ENCODE assay signal across 27 cellular contexts in genomic region chr15:62925875-62926274, GRCh38.
"Had no signal": no experiment of that assay in that cellular context is flagged by ENCODE, and none has a peak within 500 bp of the region (broad histone marks: within the 10 kb centered on the region; RNA-seq: fewer than 3 reads in every experiment).

No MANE protein-coding gene starts in this region.

- H3K4me1 ChIP-seq: body of pancreas had no signal

- FAIRE-seq: colon had no signal

- H3K9me3 Mint-ChIP-seq: activated CD4-positive, alpha-beta memory T cell treated with anti-CD3 and anti-CD28 coated beads for 36 hours; activated CD4-positive, alpha-beta T cell treated with anti-CD3 and anti-CD28 coated beads, Interleukin-2, amount 10 ng/mL, durations not matched to agents 24 days and 14 days; activated T-cell treated with anti-CD3 and anti-CD28 coated beads, Interleukin-2, amount 50 U/mL, for 4 hours; activated T-helper 17 cell treated with anti-CD3 and anti-CD28 coated beads, Interleukin-2, amount 50 U/mL, for 72 hours; effector memory CD8-positive, alpha-beta T cell had no signal

- H3K27me3 ChIP-seq: body of pancreas, esophagus muscularis mucosa, foreskin keratinocyte, gastrocnemius medialis had no signal

- H3K4me3 Mint-ChIP-seq: activated CD4-positive, alpha-beta memory T cell treated with anti-CD3 and anti-CD28 coated beads for 36 hours; activated CD4-positive, alpha-beta T cell treated with anti-CD3 and anti-CD28 coated beads for 36 hours; activated CD4-positive, alpha-beta T cell treated with anti-CD3 and anti-CD28 coated beads, Interleukin-2, amount 10 ng/mL, durations not matched to agents 24 days and 14 days; activated CD8-positive, alpha-beta T cell treated with anti-CD3 and anti-CD28 coated beads, Interleukin-2, amount 10 ng/mL, durations not matched to agents 7 days and 5 days; activated naive CD8-positive, alpha-beta T cell; activated T-cell treated with anti-CD3 and anti-CD28 coated beads, Interleukin-2, amount 50 U/mL, for 4 hours; activated T-helper 17 cell treated with anti-CD3 and anti-CD28 coated beads, Interleukin-2, amount 50 U/mL, for 72 hours; effector memory CD8-positive, alpha-beta T cell had no signal

- DNase-seq: activated CD4-positive, alpha-beta memory T cell treated with anti-CD3 and anti-CD28 coated beads for 36 hours; activated CD4-positive, alpha-beta T cell treated with anti-CD3 and anti-CD28 coated beads for 36 hours; activated CD4-positive, alpha-beta T cell treated with anti-CD3 and anti-CD28 coated beads, Interleukin-2, amount 10 ng/mL, durations not matched to agents 24 days and 14 days; activated CD4-positive, CD25-positive, alpha-beta regulatory T cell; activated CD4-positive, CD25-positive, alpha-beta regulatory T cell treated with anti-CD3 and anti-CD28 coated beads, Interleukin-2, amount 50 U/mL, for 72 hours; activated CD8-positive, alpha-beta T cell treated with anti-CD3 and anti-CD28 coated beads, Interleukin-2, amount 10 ng/mL, durations not matched to agents 7 days and 5 days; activated effector memory CD4-positive, alpha-beta T cell treated with Interleukin-2 at 50 U/mL for 16 hours; activated gamma-delta T cell treated with Interleukin-2 at 50 U/mL for 16 hours; activated naive CD4-positive, alpha-beta T cell treated with anti-CD3 and anti-CD28 coated beads, Interleukin-2, amount 50 U/mL, for 16 hours; activated naive CD4-positive, alpha-beta T cell treated with Interleukin-2 at 50 U/mL for 16 hours; activated T-cell treated with anti-CD3 and anti-CD28 coated beads, Interleukin-2, amount 50 U/mL, for 4 hours; amniotic stem cell; anterior cingulate cortex; body of pancreas; cortex of kidney; dermis blood vessel endothelial cell; effector CD4-positive, alpha-beta T cell; effector memory CD8-positive, alpha-beta T cell; erythroblast; foreskin keratinocyte; gastrocnemius medialis; glutamatergic neuron; T-helper 2 cell had no signal

- H3K27ac ChIP-seq: body of pancreas, esophagus muscularis mucosa, foreskin keratinocyte, gastrocnemius medialis had no signal

- H3K36me3 ChIP-seq: esophagus muscularis mucosa, gastrocnemius medialis had no signal

- H3K4me3 ChIP-seq: body of pancreas, esophagus muscularis mucosa, gastrocnemius medialis had no signal

- H3K9me3 ChIP-seq: body of pancreas, esophagus muscularis mucosa, gastrocnemius medialis had no signal

- H3K4me1 Mint-ChIP-seq: activated CD4-positive, alpha-beta T cell treated with anti-CD3 and anti-CD28 coated beads for 36 hours; activated CD4-positive, alpha-beta T cell treated with anti-CD3 and anti-CD28 coated beads, Interleukin-2, amount 10 ng/mL, durations not matched to agents 24 days and 14 days; activated T-helper 17 cell treated with anti-CD3 and anti-CD28 coated beads, Interleukin-2, amount 50 U/mL, for 72 hours had no signal

- H3K27ac Mint-ChIP-seq: activated CD4-positive, alpha-beta memory T cell treated with anti-CD3 and anti-CD28 coated beads for 36 hours; activated CD4-positive, alpha-beta T cell treated with anti-CD3 and anti-CD28 coated beads for 36 hours; activated CD4-positive, alpha-beta T cell treated with anti-CD3 and anti-CD28 coated beads, Interleukin-2, amount 10 ng/mL, durations not matched to agents 24 days and 14 days; activated CD8-positive, alpha-beta T cell treated with anti-CD3 and anti-CD28 coated beads, Interleukin-2, amount 10 ng/mL, durations not matched to agents 7 days and 5 days; activated naive CD8-positive, alpha-beta T cell; activated T-helper 17 cell treated with anti-CD3 and anti-CD28 coated beads, Interleukin-2, amount 50 U/mL, for 72 hours; effector memory CD8-positive, alpha-beta T cell had no signal

- H3K36me3 Mint-ChIP-seq: activated CD4-positive, alpha-beta memory T cell treated with anti-CD3 and anti-CD28 coated beads for 36 hours; activated naive CD8-positive, alpha-beta T cell had no signal

- ATAC-seq: activated CD4-positive, alpha-beta T cell treated with anti-CD3 and anti-CD28 coated beads for 36 hours; activated CD8-positive, alpha-beta T cell treated with anti-CD3 and anti-CD28 coated beads, Interleukin-2, amount 10 ng/mL, durations not matched to agents 7 days and 5 days; activated T-cell treated with anti-CD3 and anti-CD28 coated beads, Interleukin-2, amount 50 U/mL, for 4 hours; activated T-helper 17 cell treated with anti-CD3 and anti-CD28 coated beads, Interleukin-2, amount 50 U/mL, for 72 hours; body of pancreas; effector memory CD8-positive, alpha-beta T cell; foreskin keratinocyte; gastrocnemius medialis had no signal
